In genomic region chr11:34653851-34654490, GRCh38 we compare ENCODE assay signal across 8 cellular contexts. TPM values are rescaled to one million over a fixed set of nuclear protein-coding genes. Genes with fewer than 3 reads are reported as not detected.
A peak's percentile ranks its signal among the peaks of the same experiment; 100 is the strongest.
DNase-seq lines count a peak whose midpoint lies in the region; ATAC-seq and TF ChIP-seq lines count a peak whose summit lies in the region.

No MANE protein-coding gene starts in this region.

- H3K4me1 ChIP-seq in A673 (ENCODE audit: insufficient read depth, low read length, poor library complexity, severe bottlenecking) = peaks cover 25% of the 10 kb centered on the region

- no peaks in the 10 kb centered on the region for H3K27me3 ChIP-seq in A673 (replicated peaks; ENCODE audit: insufficient read depth, low read depth, low read length, poor library complexity)

- no peak for TF ChIP-seq CTCF in A673 (conservative IDR thresholded peaks at IDR 0.05; ENCODE audit: low read depth, low read length)
- TF ChIP-seq CTCF in HFFc6 (IDR thresholded peaks at IDR 0.05) = peak; percentile 23; the same call in 1 of the 2 replicates
- TF ChIP-seq CTCF in GM10266 (IDR thresholded peaks at IDR 0.05; ENCODE audit: control insufficient read depth, insufficient read depth, low read depth, missing control alignments) = no peak

- intact Hi-C loops in A673 (cut with micrococcal nuclease; ENCODE audit: unreplicated experiment) = no loop called here

- CTCF ChIA-PET in A673 (lab: Charles Lee) = no interaction called here

- H3K36me3 ChIP-seq in A673 (ENCODE audit: insufficient read depth, low read length, poor library complexity, severe bottlenecking) = no peaks in the 10 kb centered on the region

- peak overlapping the region; percentile 95 for H3K27ac Mint-ChIP-seq in HFFc6

- DNase-seq in A673 (ENCODE audit: low spot score) (peak; percentile 50), HFFc6 (peak; percentile 98), amniotic stem cell (lab: John Stamatoyannopoulos, UW) (peak; percentile 91), left kidney (ENCODE audit: low read depth, low spot score) (peak; percentile 50), GM10266 (ENCODE audit: extremely low spot score) (no peak), HUDEP-2 (lab: John Stamatoyannopoulos, UW; ENCODE audit: unreplicated experiment in 76 of 76) (no peak)

- H3K27me3 Mint-ChIP-seq in HFFc6 (ENCODE audit: insufficient read depth) = no peaks in the 10 kb centered on the region; the same call in 1 of the 2 replicates

- no TSS peak for BruUV-seq in A673 (replicated peaks; lab: Mats Ljungman, UMichigan)

- no peaks in the 10 kb centered on the region for H3K9me3 ChIP-seq in A673 (ENCODE audit: low read depth, low read length, poor library complexity, severe bottlenecking)

- H3K4me3 Mint-ChIP-seq in HFFc6 = peak overlapping the region; percentile 59

- H3K4me3 ChIP-seq in A673 (ENCODE audit: low read depth, low read length, poor library complexity, severe bottlenecking) = no peak overlapping the region

- H3K27ac ChIP-seq in A673 (ENCODE audit: low read depth, low read length, poor library complexity, severe bottlenecking) = peak overlapping the region; percentile 10

- peaks cover 15% of the 10 kb centered on the region for H3K36me3 Mint-ChIP-seq in HFFc6 (ENCODE audit: low read depth)

- H3K9me3 Mint-ChIP-seq in HFFc6 = peaks cover 9% of the 10 kb centered on the region

- POLR2A ChIA-PET in A673 (lab: Charles Lee; ENCODE audit: low non-redundant PET) = interaction anchor here (0.6 kb wide), 1 partner anchor 119 kb away, joined by 3 read pairs; no protein-coding TSS in a partner anchor

- peaks cover 65% of the 10 kb centered on the region for H3K4me1 Mint-ChIP-seq in HFFc6 (ENCODE audit: low read depth)

- ATAC-seq in HG03354 (IDR thresholded peaks at IDR 0.05; ENCODE audit: poor library complexity, severe bottlenecking, unreplicated experiment) (no peak), GM19328 (IDR thresholded peaks at IDR 0.05; ENCODE audit: unreplicated experiment) (no peak)

RNA-seq across cellular contexts. Expression of gene EHF, which starts 33.1 kb away (rescaled TPM):
- total RNA-seq in A673 (2021) = not detected in 2 replicates
- total RNA-seq in HFFc6 (2021; fragmentation: NEBNext Ultra II Directional; extraction: Animal tissue kit (Norgen Biotek cat#: 25700)) = under 1 TPM in 1 of 6 experiments, not detected in 5; 0.09 TPM

Comparison
In these comparisons a context has a peak if more than half of its experiments do, and no peak if none do; other contexts are left out.
1. DNase-seq: peak in A673 (single experiment), HFFc6 (single experiment), amniotic stem cell (single experiment) and left kidney (single experiment); none in GM10266 (single experiment) and HUDEP-2 (0 of 76).